In the genomic region with DNA sequence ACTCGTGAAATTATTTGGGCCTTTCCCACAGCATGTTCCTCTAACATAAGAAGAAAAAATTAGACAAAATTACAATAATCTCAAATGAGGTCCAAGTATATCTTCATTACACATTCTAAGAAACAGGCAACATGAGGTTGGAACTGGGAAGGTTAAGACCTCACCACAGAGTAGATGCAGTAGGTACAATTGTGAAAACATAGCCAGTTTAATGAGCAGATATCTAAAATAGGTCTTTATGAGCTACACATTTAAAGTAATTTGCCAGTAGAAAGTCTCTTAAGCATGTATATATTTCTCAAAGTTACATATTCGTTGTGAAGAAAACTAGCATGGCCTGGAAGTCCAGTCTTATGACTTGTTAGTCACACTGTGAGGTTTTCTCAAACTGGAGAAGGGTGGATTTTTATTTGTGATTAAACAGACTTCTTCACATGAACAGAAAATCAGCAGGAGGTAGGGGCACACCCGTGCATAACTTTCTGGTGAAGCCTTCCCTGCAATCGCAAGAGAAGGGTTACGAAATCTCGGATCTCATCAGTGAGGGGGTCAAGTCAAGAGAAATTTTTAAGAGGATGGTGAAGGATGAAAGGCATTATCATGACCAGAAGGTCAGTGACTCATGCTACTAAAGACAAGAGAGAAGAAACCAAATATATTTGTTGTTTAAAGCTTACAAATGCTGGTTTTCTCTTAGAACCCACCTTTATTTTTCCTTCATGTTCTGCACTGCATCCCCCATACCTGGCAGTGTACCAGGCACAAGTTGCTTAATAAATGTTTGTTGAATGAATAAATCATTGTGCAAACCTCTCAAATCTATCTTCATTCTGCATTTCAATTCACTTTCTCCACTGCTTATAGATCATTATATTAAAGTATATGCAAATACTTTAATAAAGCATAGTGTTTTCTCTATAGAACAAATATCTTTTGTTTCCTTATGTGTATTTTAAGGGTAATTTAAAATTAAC, we compare ENCODE assay signal across 1 cellular context.
TF ChIP-seq lines count a peak whose summit lies in the region.

No MANE protein-coding gene starts in this region.

TF ChIP-seq in GM12878, 131 proteins besides CTCF, POLR2A, EP300 and RAD21:
- TF ChIP-seq, protein P1, sequence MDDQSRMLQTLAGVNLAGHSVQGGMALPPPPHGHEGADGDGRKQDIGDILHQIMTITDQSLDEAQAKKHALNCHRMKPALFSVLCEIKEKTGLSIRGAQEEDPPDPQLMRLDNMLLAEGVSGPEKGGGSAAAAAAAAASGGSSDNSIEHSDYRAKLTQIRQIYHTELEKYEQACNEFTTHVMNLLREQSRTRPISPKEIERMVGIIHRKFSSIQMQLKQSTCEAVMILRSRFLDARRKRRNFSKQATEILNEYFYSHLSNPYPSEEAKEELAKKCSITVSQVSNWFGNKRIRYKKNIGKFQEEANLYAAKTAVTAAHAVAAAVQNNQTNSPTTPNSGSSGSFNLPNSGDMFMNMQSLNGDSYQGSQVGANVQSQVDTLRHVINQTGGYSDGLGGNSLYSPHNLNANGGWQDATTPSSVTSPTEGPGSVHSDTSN (IDR thresholded peaks at IDR 0.05; ENCODE audit: insufficient replicate concordance, low read depth, low read length), result no peak
- TF ChIP-seq BACH1 (IDR thresholded peaks at IDR 0.05; ENCODE audit: borderline replicate concordance) (no peak), JUND (IDR thresholded peaks at IDR 0.05; ENCODE audit: low read depth, low read length) (no peak), RCOR1 (conservative IDR thresholded peaks at IDR 0.05; ENCODE audit: low read depth, low read length) (no peak), NFYA (IDR thresholded peaks at IDR 0.05; ENCODE audit: borderline replicate concordance, low read depth, low read length) (no peak)
- TF ChIP-seq, protein P2, sequence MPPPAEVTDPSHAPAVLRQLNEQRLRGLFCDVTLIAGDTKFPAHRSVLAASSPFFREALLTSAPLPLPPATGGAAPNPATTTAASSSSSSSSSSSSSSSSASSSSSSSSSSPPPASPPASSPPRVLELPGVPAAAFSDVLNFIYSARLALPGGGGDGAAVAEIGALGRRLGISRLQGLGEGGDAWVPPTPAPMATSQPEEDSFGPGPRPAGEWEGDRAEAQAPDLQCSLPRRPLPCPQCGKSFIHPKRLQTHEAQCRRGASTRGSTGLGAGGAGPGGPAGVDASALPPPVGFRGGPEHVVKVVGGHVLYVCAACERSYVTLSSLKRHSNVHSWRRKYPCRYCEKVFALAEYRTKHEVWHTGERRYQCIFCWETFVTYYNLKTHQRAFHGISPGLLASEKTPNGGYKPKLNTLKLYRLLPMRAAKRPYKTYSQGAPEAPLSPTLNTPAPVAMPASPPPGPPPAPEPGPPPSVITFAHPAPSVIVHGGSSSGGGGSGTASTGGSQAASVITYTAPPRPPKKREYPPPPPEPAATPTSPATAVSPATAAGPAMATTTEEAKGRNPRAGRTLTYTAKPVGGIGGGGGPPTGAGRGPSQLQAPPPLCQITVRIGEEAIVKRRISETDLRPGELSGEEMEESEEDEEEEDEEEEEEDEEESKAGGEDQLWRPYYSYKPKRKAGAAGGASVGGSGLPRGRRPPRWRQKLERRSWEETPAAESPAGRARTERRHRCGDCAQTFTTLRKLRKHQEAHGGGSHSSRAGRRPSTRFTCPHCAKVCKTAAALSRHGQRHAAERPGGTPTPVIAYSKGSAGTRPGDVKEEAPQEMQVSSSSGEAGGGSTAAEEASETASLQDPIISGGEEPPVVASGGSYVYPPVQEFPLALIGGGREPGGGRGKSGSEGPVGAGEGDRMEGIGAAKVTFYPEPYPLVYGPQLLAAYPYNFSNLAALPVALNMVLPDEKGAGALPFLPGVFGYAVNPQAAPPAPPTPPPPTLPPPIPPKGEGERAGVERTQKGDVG (CRISPR knock-in tag; IDR thresholded peaks at IDR 0.05), result no peak
